Comparison of ENCODE assay signal across 21 cellular contexts in genomic region chr11:103547009-103547408, GRCh38.
"Had no signal": no experiment of that assay in that cellular context is flagged by ENCODE, and none has a peak within 500 bp of the region (broad histone marks: within the 10 kb centered on the region; RNA-seq: fewer than 3 reads in every experiment).

No MANE protein-coding gene starts in this region.

- H3K9ac ChIP-seq: parathyroid adenoma had no signal

- H3K36me3 ChIP-seq: esophagus muscularis mucosa, gastroesophageal sphincter, prostate gland, spleen, tibial artery, upper lobe of left lung, uterus had no signal

- H3K79me2 ChIP-seq: parathyroid adenoma had no signal

- H3K27ac Mint-ChIP-seq: immature natural killer cell; naive B cell; nephron; stimulated activated memory B cell treated with anti-CD40 and anti-IgM and Interleukin-4, amounts not matched to agents 10 μg/mL and 1 μg/mL and 100 μg/mL, for 72 hours; stimulated activated naive CD8-positive, alpha-beta T cell treated with anti-CD3 and anti-CD28 coated beads, Interleukin-15, Interleukin-2, amounts not matched to agents 100 ng/mL and 50 ng/mL, for 24 hours had no signal

- H3K4me3 Mint-ChIP-seq: immature natural killer cell; naive B cell; nephron; stimulated activated memory B cell treated with anti-CD40 and anti-IgM and Interleukin-4, amounts not matched to agents 10 μg/mL and 1 μg/mL and 100 μg/mL, for 72 hours; stimulated activated naive CD8-positive, alpha-beta T cell treated with anti-CD3 and anti-CD28 coated beads, Interleukin-15, Interleukin-2, amounts not matched to agents 100 ng/mL and 50 ng/mL, for 24 hours had no signal

- H3K27ac ChIP-seq: epithelial cell of prostate, esophagus muscularis mucosa, gastroesophageal sphincter, parathyroid adenoma, prostate gland, spleen, tibial artery, upper lobe of left lung, uterus had no signal

- H3K4me1 ChIP-seq: esophagus muscularis mucosa, gastroesophageal sphincter, parathyroid adenoma, prostate gland, spleen, tibial artery, upper lobe of left lung, uterus had no signal

- H2AFZ ChIP-seq: parathyroid adenoma had no signal

- H3K9me3 ChIP-seq: esophagus muscularis mucosa, gastroesophageal sphincter, prostate gland, tibial artery, upper lobe of left lung, uterus had no signal

- H3K36me3 Mint-ChIP-seq: immature natural killer cell; naive B cell; stimulated activated memory B cell treated with anti-CD40 and anti-IgM and Interleukin-4, amounts not matched to agents 10 μg/mL and 1 μg/mL and 100 μg/mL, for 72 hours had no signal

- ATAC-seq: gastroesophageal sphincter; sciatic nerve; stimulated activated memory B cell treated with anti-CD40 and anti-IgM and Interleukin-4, amounts not matched to agents 10 μg/mL and 1 μg/mL and 100 μg/mL, for 72 hours had no signal

- H3K4me3 ChIP-seq: esophagus muscularis mucosa, gastroesophageal sphincter, prostate gland, spleen, tibial artery, upper lobe of left lung, uterus had no signal

- H3K9me3 Mint-ChIP-seq: nephron; stimulated activated memory B cell treated with anti-CD40 and anti-IgM and Interleukin-4, amounts not matched to agents 10 μg/mL and 1 μg/mL and 100 μg/mL, for 72 hours; stimulated activated naive CD8-positive, alpha-beta T cell treated with anti-CD3 and anti-CD28 coated beads, Interleukin-15, Interleukin-2, amounts not matched to agents 100 ng/mL and 50 ng/mL, for 24 hours had no signal

- H3K27me3 ChIP-seq: esophagus muscularis mucosa, gastroesophageal sphincter, spleen, tibial artery, upper lobe of left lung, uterus had no signal

- H3K4me1 Mint-ChIP-seq: immature natural killer cell; naive B cell; stimulated activated memory B cell treated with anti-CD40 and anti-IgM and Interleukin-4, amounts not matched to agents 10 μg/mL and 1 μg/mL and 100 μg/mL, for 72 hours had no signal

- DNase-seq: effector memory CD4-positive, alpha-beta T cell; glutamatergic neuron; immature natural killer cell; mesendoderm; naive B cell; spleen; stimulated activated CD4-positive, alpha-beta T cell treated with anti-CD3 and anti-CD28 coated beads, Interleukin-15, amount 100 ng/mL, for 24 hours; stimulated activated CD4-positive, alpha-beta T cell treated with anti-CD3 and anti-CD28 coated beads, Interleukin-1b, Interleukin-23, amount 100 ng/mL, for 48 hours; stimulated activated CD4-positive, alpha-beta T cell treated with anti-CD3 and anti-CD28 coated beads, Interleukin-4, amount 100 ng/mL, for 24 hours; tibial artery; upper lobe of left lung; uterus had no signal

- H3K27me3 Mint-ChIP-seq: stimulated activated memory B cell treated with anti-CD40 and anti-IgM and Interleukin-4, amounts not matched to agents 10 μg/mL and 1 μg/mL and 100 μg/mL, for 72 hours; stimulated activated naive CD8-positive, alpha-beta T cell treated with anti-CD3 and anti-CD28 coated beads, Interleukin-15, Interleukin-2, amounts not matched to agents 100 ng/mL and 50 ng/mL, for 24 hours had no signal
